14 cellular contexts compared by ENCODE assay signal in the genomic region with DNA sequence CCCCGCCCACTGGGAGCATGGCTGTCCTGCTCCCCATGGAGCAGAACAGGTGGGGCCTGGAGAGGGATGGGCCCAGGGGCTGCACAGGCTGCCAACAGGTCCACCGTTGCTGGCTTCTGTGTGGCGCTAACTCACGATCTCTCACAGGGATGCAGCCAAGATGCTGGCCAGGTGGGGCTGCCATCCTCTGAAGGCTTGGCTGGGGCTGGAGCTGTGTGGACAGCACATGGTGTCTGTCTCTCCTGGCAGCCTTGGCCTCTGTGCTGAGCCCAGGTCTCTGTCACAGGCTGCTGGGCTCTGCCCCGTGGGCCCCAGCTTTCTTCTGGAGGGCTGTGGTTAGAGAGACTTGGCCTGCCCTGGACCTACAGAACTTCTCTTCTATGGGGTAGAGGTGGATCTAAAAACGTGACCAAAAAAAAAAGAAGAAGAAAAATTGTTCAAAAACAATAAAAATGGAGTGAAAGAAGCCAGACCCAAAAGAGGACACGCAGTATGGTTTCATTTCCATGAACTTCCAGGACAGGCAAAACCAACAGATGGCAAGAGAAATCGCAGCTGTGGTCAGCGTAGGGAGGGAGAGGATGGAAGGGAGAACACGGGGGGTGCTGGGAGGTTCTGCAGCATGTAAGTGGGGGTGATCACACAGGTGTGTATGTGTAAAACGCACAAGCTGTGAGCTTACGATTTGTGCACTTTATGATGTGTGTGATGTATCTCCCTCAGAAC. TPM values are rescaled to one million over a fixed set of nuclear protein-coding genes. Genes with fewer than 3 reads are reported as not detected.
A peak's percentile ranks its signal among the peaks of the same experiment; 100 is the strongest.
DNase-seq lines count a peak whose midpoint lies in the region; ATAC-seq and TF ChIP-seq lines count a peak whose summit lies in the region.
"Had no signal": no experiment of that assay in that cellular context is flagged by ENCODE, and none has a peak within 500 bp of the region (broad histone marks: within the 10 kb centered on the region; RNA-seq: fewer than 3 reads in every experiment).

No MANE protein-coding gene starts in this region.

- no peaks in the 10 kb centered on the region for H3K36me3 ChIP-seq in mammary epithelial cell (ENCODE audit: insufficient read depth, low read length)
- H3K36me3 ChIP-seq in lower lobe of right lung: no peaks in the 10 kb centered on the region

- peak overlapping the region; percentile 66 for H3K4me3 Mint-ChIP-seq in activated T-cell treated with anti-CD3 and anti-CD28 coated beads, Interleukin-2, amount 50 U/mL, for 72 hours
- peak overlapping the region in 1 of 2 donors; percentile 3 for H3K4me3 Mint-ChIP-seq in stimulated activated naive B cell treated with anti-CD40 and anti-IgM and Interleukin-4, amounts not matched to agents 10 μg/mL and 1 μg/mL and 100 μg/mL, for 72 hours

- CTCF ChIA-PET in mammary epithelial cell (lab: Charles Lee; ENCODE audit: low non-redundant PET): no interaction called here

- peak overlapping the region; percentile 1 for H3K27ac Mint-ChIP-seq in activated T-cell treated with anti-CD3 and anti-CD28 coated beads, Interleukin-2, amount 50 U/mL, for 72 hours
- peak overlapping the region; percentile 49 for H3K27ac Mint-ChIP-seq in stimulated activated naive B cell treated with anti-CD40 and anti-IgM and Interleukin-4, amounts not matched to agents 10 μg/mL and 1 μg/mL and 100 μg/mL, for 72 hours

- intact Hi-C loops in mammary epithelial cell (cut with micrococcal nuclease) (no loop called here), lower lobe of right lung (cut with DNase I) (no loop called here)

- 37% methylated on average over 5 of the region's 12 CpGs for WGBS in mammary epithelial cell (ENCODE audit: low coverage, missing lambda C conversion rate)

- no peak overlapping the region for H3K9ac ChIP-seq in mammary epithelial cell (ENCODE audit: insufficient read depth, low read length)

- in situ Hi-C loops in mammary epithelial cell (cut with MboI; ENCODE audit: low sequenced_read_pairs in 2 of 2): no loop called here

- no peaks in the 10 kb centered on the region for H3K9me3 Mint-ChIP-seq in activated T-cell treated with anti-CD3 and anti-CD28 coated beads, Interleukin-2, amount 50 U/mL, for 72 hours
- peaks cover 2 to 4% of the 10 kb centered on the region in 2 donors for H3K9me3 Mint-ChIP-seq in stimulated activated naive B cell treated with anti-CD40 and anti-IgM and Interleukin-4, amounts not matched to agents 10 μg/mL and 1 μg/mL and 100 μg/mL, for 72 hours

- no peak for TF ChIP-seq CTCF in mammary epithelial cell (conservative IDR thresholded peaks at IDR 0.05 in 1 of 2, IDR thresholded peaks at IDR 0.05 in 1 of 2; ENCODE audit: extremely low read depth in 1 of 2, insufficient read depth in 1 of 2, low read depth in 1 of 2, low read length in 2 of 2)
- no peak for TF ChIP-seq CTCF in lower lobe of right lung (IDR thresholded peaks at IDR 0.05)

- H3K4me3 ChIP-seq in mammary epithelial cell (replicated peaks in 1 of 3; ENCODE audit: insufficient read depth in 1 of 3, low read depth in 2 of 3, low read length in 3 of 3) (no peak overlapping the region), lower lobe of right lung (no peak overlapping the region)
- H3K4me3 ChIP-seq: heart left ventricle had no signal

- dilution Hi-C loops in mammary epithelial cell (cut with HindIII; ENCODE audit: low sequenced_read_pairs): no loop called here

- H3K27ac ChIP-seq in mammary epithelial cell (ENCODE audit: insufficient read depth, low read depth, low read length) (no peak overlapping the region), lower lobe of right lung (no peak overlapping the region)
- H3K27ac ChIP-seq: heart left ventricle had no signal

- H3K27me3 ChIP-seq in mammary epithelial cell (ENCODE audit: insufficient read depth, low read length) (peaks cover 17% of the 10 kb centered on the region), lower lobe of right lung (ENCODE audit: low read depth) (peaks cover 4% of the 10 kb centered on the region)

- peak overlapping the region; percentile 34 for H3K4me2 ChIP-seq in mammary epithelial cell (ENCODE audit: insufficient read depth, low read depth, low read length)

- H3K4me1 ChIP-seq in mammary epithelial cell (ENCODE audit: insufficient read depth, low read length) (peaks cover 14% of the 10 kb centered on the region), lower lobe of right lung (no peaks in the 10 kb centered on the region)

- H3K4me1 Mint-ChIP-seq in activated T-cell treated with anti-CD3 and anti-CD28 coated beads, Interleukin-2, amount 50 U/mL, for 72 hours (ENCODE audit: low read depth): peaks cover 48% of the 10 kb centered on the region
- H3K4me1 Mint-ChIP-seq in stimulated activated naive B cell treated with anti-CD40 and anti-IgM and Interleukin-4, amounts not matched to agents 10 μg/mL and 1 μg/mL and 100 μg/mL, for 72 hours: peaks cover 59 to 83% of the 10 kb centered on the region in 2 donors

- peaks cover 9 to 18% of the 10 kb centered on the region in 2 donors for H3K36me3 Mint-ChIP-seq in activated T-cell treated with anti-CD3 and anti-CD28 coated beads, Interleukin-2, amount 50 U/mL, for 72 hours (ENCODE audit: insufficient read depth in 2 of 2)
- H3K36me3 Mint-ChIP-seq in stimulated activated naive B cell treated with anti-CD40 and anti-IgM and Interleukin-4, amounts not matched to agents 10 μg/mL and 1 μg/mL and 100 μg/mL, for 72 hours: peaks cover 22 to 48% of the 10 kb centered on the region in 2 donors

- H2AFZ ChIP-seq in mammary epithelial cell (ENCODE audit: low read depth, low read length): no peak overlapping the region

- no peaks in the 10 kb centered on the region for H3K79me2 ChIP-seq in mammary epithelial cell (ENCODE audit: insufficient read depth, low read length)

- no TSS peak for BruUV-seq in mammary epithelial cell (replicated peaks; lab: Mats Ljungman, UMichigan)

- peak in 1 of 2 donors; percentile 18 for ATAC-seq in activated T-cell treated with anti-CD3 and anti-CD28 coated beads, Interleukin-2, amount 50 U/mL, for 72 hours (replicated peaks in 1 of 2)
- ATAC-seq in stimulated activated naive B cell treated with anti-CD40 and anti-IgM and Interleukin-4, amounts not matched to agents 10 μg/mL and 1 μg/mL and 100 μg/mL, for 72 hours (replicated peaks): no peak
- ATAC-seq in lower lobe of right lung: no peak

- no peaks in the 10 kb centered on the region for H3K9me3 ChIP-seq in mammary epithelial cell (replicated peaks; ENCODE audit: insufficient read depth, low read length)
- no peaks in the 10 kb centered on the region for H3K9me3 ChIP-seq in lower lobe of right lung
- H3K9me3 ChIP-seq: heart left ventricle had no signal

- peaks cover 3% of the 10 kb centered on the region for H4K20me1 ChIP-seq in mammary epithelial cell (ENCODE audit: insufficient read depth, low read length)

- no peaks in the 10 kb centered on the region for H3K27me3 Mint-ChIP-seq in activated T-cell treated with anti-CD3 and anti-CD28 coated beads, Interleukin-2, amount 50 U/mL, for 72 hours (ENCODE audit: low read depth)
- no peaks in the 10 kb centered on the region for H3K27me3 Mint-ChIP-seq in stimulated activated naive B cell treated with anti-CD40 and anti-IgM and Interleukin-4, amounts not matched to agents 10 μg/mL and 1 μg/mL and 100 μg/mL, for 72 hours

- DNase-seq in activated T-cell treated with anti-CD3 and anti-CD28 coated beads, Interleukin-2, amount 50 U/mL, for 72 hours: no peak
- DNase-seq in activated T-cell treated with anti-CD3 and anti-CD28 coated beads for 4 hours (no peak), NCI-H226 (peak; percentile 6), mammary epithelial cell (no peak), OCI-M2 (lab: John Stamatoyannopoulos, UW; ENCODE audit: unreplicated experiment) (no peak), lower lobe of right lung (no peak)
- no peak for DNase-seq in stimulated activated naive B cell treated with anti-CD40 and anti-IgM and Interleukin-4, amounts not matched to agents 10 μg/mL and 1 μg/mL and 100 μg/mL, for 72 hours
- DNase-seq in stimulated activated CD4-positive, alpha-beta T cell treated with anti-CD3 and anti-CD28 coated beads, Interleukin-4, amount 100 ng/mL, for 24 hours: no peak
- DNase-seq: activated CD4-positive, alpha-beta T cell treated with anti-CD3 and anti-CD28 coated beads, Interleukin-2, amount 50 U/mL, for 4 hours; heart left ventricle; NCI-H510A treated with DMSO at 0.1 percent for 48 hours; T-helper 9 cell had no signal

RNA-seq across cellular contexts. Expression of a gene that starts 12.2 kb away (rescaled TPM):
- total RNA-seq in activated T-cell treated with anti-CD3 and anti-CD28 coated beads, Interleukin-2, amount 50 U/mL, for 72 hours: 10 to 100 TPM; 74.9 to 81.5 TPM
- total RNA-seq in mammary epithelial cell (not detected), lower lobe of right lung (96.2 TPM)
- polyA plus RNA-seq in mammary epithelial cell: not detected
- polyA minus RNA-seq in mammary epithelial cell: not detected
- total RNA-seq: epithelial cell of proximal tubule, LHCN-M2 had no signal

Comparison
In these comparisons a context has a peak if more than half of its experiments do, and no peak if none do; other contexts are left out.
1. RNA of a gene that starts 12.2 kb away (total RNA-seq): 96.2 TPM in lower lobe of right lung (single experiment) and 74.9 to 81.5 TPM in activated T-cell treated with anti-CD3 and anti-CD28 coated beads, Interleukin-2, amount 50 U/mL, for 72 hours; not detected in mammary epithelial cell; every median in the first group is over 10 times any median in the second.